ENCODE assay signal across 1 cellular context in genomic region chr6:3872370-3872854, GRCh38.
TF ChIP-seq lines count a peak whose summit lies in the region.

No MANE protein-coding gene starts in this region.

TF ChIP-seq in GM23338, 12 proteins besides CTCF, POLR2A, EP300 and RAD21:
- TF ChIP-seq, protein P1, sequence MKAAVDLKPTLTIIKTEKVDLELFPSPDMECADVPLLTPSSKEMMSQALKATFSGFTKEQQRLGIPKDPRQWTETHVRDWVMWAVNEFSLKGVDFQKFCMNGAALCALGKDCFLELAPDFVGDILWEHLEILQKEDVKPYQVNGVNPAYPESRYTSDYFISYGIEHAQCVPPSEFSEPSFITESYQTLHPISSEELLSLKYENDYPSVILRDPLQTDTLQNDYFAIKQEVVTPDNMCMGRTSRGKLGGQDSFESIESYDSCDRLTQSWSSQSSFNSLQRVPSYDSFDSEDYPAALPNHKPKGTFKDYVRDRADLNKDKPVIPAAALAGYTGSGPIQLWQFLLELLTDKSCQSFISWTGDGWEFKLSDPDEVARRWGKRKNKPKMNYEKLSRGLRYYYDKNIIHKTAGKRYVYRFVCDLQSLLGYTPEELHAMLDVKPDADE (IDR thresholded peaks at IDR 0.05), result no peak
- TF ChIP-seq ZNF331 (CRISPR knock-in tag; IDR thresholded peaks at IDR 0.05; ENCODE audit: low read depth) (no peak), EZH2phosphoT487 (IDR thresholded peaks at IDR 0.05; ENCODE audit: unreplicated experiment) (no peak), CREB1 (CRISPR knock-in tag; IDR thresholded peaks at IDR 0.05; ENCODE audit: low read depth) (no peak), ZNF114 (CRISPR knock-in tag; IDR thresholded peaks at IDR 0.05) (no peak), STAT1 (IDR thresholded peaks at IDR 0.05; ENCODE audit: unreplicated experiment) (no peak), POLR2AphosphoS5 (IDR thresholded peaks at IDR 0.05; ENCODE audit: low read depth) (no peak), EZH2 (IDR thresholded peaks at IDR 0.05; ENCODE audit: low read depth, unreplicated experiment) (no peak), JUNB (IDR thresholded peaks at IDR 0.05; ENCODE audit: unreplicated experiment) (no peak), REST (IDR thresholded peaks at IDR 0.05; ENCODE audit: unreplicated experiment) (no peak), NANOG (IDR thresholded peaks at IDR 0.05; ENCODE audit: borderline replicate concordance) (no peak)
- TF ChIP-seq, protein P2, sequence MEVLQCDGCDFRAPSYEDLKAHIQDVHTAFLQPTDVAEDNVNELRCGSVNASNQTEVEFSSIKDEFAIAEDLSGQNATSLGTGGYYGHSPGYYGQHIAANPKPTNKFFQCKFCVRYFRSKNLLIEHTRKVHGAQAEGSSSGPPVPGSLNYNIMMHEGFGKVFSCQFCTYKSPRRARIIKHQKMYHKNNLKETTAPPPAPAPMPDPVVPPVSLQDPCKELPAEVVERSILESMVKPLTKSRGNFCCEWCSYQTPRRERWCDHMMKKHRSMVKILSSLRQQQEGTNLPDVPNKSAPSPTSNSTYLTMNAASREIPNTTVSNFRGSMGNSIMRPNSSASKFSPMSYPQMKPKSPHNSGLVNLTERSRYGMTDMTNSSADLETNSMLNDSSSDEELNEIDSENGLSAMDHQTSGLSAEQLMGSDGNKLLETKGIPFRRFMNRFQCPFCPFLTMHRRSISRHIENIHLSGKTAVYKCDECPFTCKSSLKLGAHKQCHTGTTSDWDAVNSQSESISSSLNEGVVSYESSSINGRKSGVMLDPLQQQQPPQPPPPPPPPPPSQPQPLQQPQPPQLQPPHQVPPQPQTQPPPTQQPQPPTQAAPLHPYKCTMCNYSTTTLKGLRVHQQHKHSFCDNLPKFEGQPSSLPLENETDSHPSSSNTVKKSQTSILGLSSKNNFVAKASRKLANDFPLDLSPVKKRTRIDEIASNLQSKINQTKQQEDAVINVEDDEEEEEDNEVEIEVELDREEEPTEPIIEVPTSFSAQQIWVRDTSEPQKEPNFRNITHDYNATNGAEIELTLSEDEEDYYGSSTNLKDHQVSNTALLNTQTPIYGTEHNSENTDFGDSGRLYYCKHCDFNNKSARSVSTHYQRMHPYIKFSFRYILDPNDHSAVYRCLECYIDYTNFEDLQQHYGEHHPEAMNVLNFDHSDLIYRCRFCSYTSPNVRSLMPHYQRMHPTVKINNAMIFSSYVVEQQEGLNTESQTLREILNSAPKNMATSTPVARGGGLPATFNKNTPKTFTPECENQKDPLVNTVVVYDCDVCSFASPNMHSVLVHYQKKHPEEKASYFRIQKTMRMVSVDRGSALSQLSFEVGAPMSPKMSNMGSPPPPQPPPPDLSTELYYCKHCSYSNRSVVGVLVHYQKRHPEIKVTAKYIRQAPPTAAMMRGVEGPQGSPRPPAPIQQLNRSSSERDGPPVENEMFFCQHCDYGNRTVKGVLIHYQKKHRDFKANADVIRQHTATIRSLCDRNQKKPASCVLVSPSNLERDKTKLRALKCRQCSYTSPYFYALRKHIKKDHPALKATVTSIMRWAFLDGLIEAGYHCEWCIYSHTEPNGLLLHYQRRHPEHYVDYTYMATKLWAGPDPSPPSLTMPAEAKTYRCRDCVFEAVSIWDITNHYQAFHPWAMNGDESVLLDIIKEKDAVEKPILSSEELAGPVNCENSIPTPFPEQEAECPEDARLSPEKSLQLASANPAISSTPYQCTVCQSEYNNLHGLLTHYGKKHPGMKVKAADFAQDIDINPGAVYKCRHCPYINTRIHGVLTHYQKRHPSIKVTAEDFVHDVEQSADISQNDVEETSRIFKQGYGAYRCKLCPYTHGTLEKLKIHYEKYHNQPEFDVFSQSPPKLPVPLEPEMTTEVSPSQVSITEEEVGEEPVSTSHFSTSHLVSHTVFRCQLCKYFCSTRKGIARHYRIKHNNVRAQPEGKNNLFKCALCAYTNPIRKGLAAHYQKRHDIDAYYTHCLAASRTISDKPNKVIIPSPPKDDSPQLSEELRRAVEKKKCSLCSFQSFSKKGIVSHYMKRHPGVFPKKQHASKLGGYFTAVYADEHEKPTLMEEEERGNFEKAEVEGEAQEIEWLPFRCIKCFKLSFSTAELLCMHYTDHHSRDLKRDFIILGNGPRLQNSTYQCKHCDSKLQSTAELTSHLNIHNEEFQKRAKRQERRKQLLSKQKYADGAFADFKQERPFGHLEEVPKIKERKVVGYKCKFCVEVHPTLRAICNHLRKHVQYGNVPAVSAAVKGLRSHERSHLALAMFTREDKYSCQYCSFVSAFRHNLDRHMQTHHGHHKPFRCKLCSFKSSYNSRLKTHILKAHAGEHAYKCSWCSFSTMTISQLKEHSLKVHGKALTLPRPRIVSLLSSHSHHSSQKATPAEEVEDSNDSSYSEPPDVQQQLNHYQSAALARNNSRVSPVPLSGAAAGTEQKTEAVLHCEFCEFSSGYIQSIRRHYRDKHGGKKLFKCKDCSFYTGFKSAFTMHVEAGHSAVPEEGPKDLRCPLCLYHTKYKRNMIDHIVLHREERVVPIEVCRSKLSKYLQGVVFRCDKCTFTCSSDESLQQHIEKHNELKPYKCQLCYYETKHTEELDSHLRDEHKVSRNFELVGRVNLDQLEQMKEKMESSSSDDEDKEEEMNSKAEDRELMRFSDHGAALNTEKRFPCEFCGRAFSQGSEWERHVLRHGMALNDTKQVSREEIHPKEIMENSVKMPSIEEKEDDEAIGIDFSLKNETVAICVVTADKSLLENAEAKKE (CRISPR knock-in tag; IDR thresholded peaks at IDR 0.05), result no peak
TF ChIP-seq in GM23338: peak in this region for 0.
